Comparison of ENCODE assay signal across 11 cellular contexts in the genomic region with DNA sequence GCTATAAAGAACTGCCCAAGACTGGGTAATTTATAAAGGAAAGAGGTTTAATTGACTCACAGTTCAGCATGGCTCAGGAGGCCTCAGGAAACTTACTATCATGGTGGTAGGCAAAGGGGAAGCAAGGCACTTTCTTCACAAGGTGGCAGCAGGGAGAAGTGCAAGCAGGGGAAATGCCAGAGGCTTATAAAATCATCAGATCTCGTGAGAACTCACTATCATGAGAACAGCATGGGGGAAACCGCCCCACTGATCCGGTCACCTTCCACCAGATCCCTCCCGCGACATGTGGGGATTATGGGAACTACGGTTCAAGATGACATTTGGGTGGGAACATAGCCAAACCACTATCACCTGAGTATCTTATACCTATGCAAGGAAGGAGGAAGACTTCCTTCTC. TPM values are rescaled to one million over a fixed set of nuclear protein-coding genes. Genes with fewer than 3 reads are reported as not detected.
DNase-seq lines count a peak whose midpoint lies in the region; ATAC-seq and TF ChIP-seq lines count a peak whose summit lies in the region.
"Not testable (repeated sequence)": the region's sequence is repeated elsewhere in the genome, so short reads cannot be mapped to it uniquely, and the experiment has no call there.
"Had no signal": no experiment of that assay in that cellular context is flagged by ENCODE, and none has a peak within 500 bp of the region (broad histone marks: within the 10 kb centered on the region; RNA-seq: fewer than 3 reads in every experiment).

No MANE protein-coding gene starts in this region.

- peak overlapping the region; percentile 7; the same call in 1 of the 2 replicates for H3K4me2 ChIP-seq in OCI-LY7 (ENCODE audit: low read length)
- not testable (repeated sequence) for H3K4me2 ChIP-seq in parathyroid adenoma (ENCODE audit: low read length)

- intact Hi-C loops in OCI-LY7 (cut with micrococcal nuclease; ENCODE audit: unreplicated experiment), result loop anchor here (5.0 kb wide), 1 partner anchor 217 kb away; no protein-coding TSS in a partner anchor

- H3K9me3 ChIP-seq in OCI-LY7 (ENCODE audit: low read length); parathyroid adenoma (ENCODE audit: control insufficient read depth, low read length): not testable (repeated sequence)

- H2AFZ ChIP-seq in OCI-LY7 (ENCODE audit: low read length) (peak overlapping the region; percentile 66), parathyroid adenoma (peak overlapping the region; percentile 31)

- not testable (repeated sequence) for H3K4me3 ChIP-seq in GM06990 (replicated peaks; ENCODE audit: low read depth, low read length); LNCaP clone FGC (ENCODE audit: low read depth, low read length); OCI-LY7 (ENCODE audit: low read depth, low read length, poor library complexity, severe bottlenecking); parathyroid adenoma (ENCODE audit: low read depth, low read length)

- H3K36me3 ChIP-seq in GM06990 (ENCODE audit: control insufficient read depth, insufficient read depth, low read length); OCI-LY7 (ENCODE audit: insufficient read depth, low read length); parathyroid adenoma (ENCODE audit: control insufficient read depth, insufficient read depth, low read length): not testable (repeated sequence)

- BruUV-seq in OCI-LY7 (replicated peaks; lab: Mats Ljungman, UMichigan), result not testable (repeated sequence)

- H4K20me1 ChIP-seq in OCI-LY7 (ENCODE audit: insufficient read depth, low read length), result not testable (repeated sequence)

- H3K79me2 ChIP-seq in OCI-LY7 (ENCODE audit: insufficient read depth, low read depth, low read length); parathyroid adenoma: not testable (repeated sequence)

- H3K27ac ChIP-seq in OCI-LY7 (ENCODE audit: low read depth, low read length, poor library complexity, severe bottlenecking); parathyroid adenoma: not testable (repeated sequence)

- CTCF ChIA-PET in OCI-LY7 (lab: Charles Lee; ENCODE audit: unreplicated experiment), result not testable (repeated sequence)

- DNase-seq in A172 (ENCODE audit: low spot score) (peak; percentile 48), OCI-LY7 (ENCODE audit: low spot score) (peak; percentile 71), amniotic epithelial cell (ENCODE audit: low read depth) (peak; percentile 78), islet precursor cell (peak; percentile 55)
- not testable (repeated sequence) for DNase-seq in GM06990 (ENCODE audit: extremely low read depth, insufficient read length); LNCaP clone FGC (ENCODE audit: low read depth)

- not testable (repeated sequence) for H3K4me1 ChIP-seq in OCI-LY7 (ENCODE audit: insufficient read depth, low read length, poor library complexity, severe bottlenecking); parathyroid adenoma

- POLR2A ChIA-PET in OCI-LY7 (lab: Charles Lee), result not testable (repeated sequence)

- H3K27me3 ChIP-seq in GM06990 (replicated peaks; ENCODE audit: control insufficient read depth, insufficient read depth, low read length); parathyroid adenoma (ENCODE audit: control insufficient read depth, insufficient read depth, low read length): not testable (repeated sequence)

- not testable (repeated sequence) for H3K9me2 ChIP-seq in OCI-LY7 (ENCODE audit: insufficient read depth, low read length)

- peak; percentile 25 for ATAC-seq in esophagus mucosa

- H3K9ac ChIP-seq in parathyroid adenoma, result not testable (repeated sequence)

- TF ChIP-seq CTCF in GM06990 (IDR thresholded peaks at IDR 0.05; ENCODE audit: insufficient read depth, low read length, poor library complexity, severe bottlenecking) (peak; percentile 38), LNCaP clone FGC (IDR thresholded peaks at IDR 0.05; ENCODE audit: control insufficient read depth, extremely low read depth, insufficient read depth) (peak; percentile 43), OCI-LY7 (conservative IDR thresholded peaks at IDR 0.05; ENCODE audit: low read length) (peak; percentile 73), parathyroid adenoma (IDR thresholded peaks at IDR 0.05) (peak; percentile 26)

RNA-seq across cellular contexts. Expression of a gene that starts 18.0 kb away (rescaled TPM):
- 10.1 and 15.6 TPM in 2 replicates for total RNA-seq in A172 (2014; rRNA removed; shearing (Covaris generic))
- total RNA-seq in OCI-LY7 (2014; rRNA removed; shearing (Covaris generic)), result 4.5 and 4.6 TPM in 2 replicates
- total RNA-seq in OCI-LY7 (2022) (16.2 and 18.1 TPM in 2 replicates), esophagus mucosa (17.7 TPM)
- total RNA-seq: activated CD8-positive, alpha-beta T cell treated with anti-CD3 and anti-CD28 coated beads, Interleukin-2, amount 10 ng/mL, durations not matched to agents 7 days and 5 days; activated T-helper 17 cell treated with anti-CD3 and anti-CD28 coated beads, Interleukin-2, amount 50 U/mL, for 72 hours; natural killer cell had no signal
